Comparison of ENCODE assay signal across 1 cellular context in the genomic region with DNA sequence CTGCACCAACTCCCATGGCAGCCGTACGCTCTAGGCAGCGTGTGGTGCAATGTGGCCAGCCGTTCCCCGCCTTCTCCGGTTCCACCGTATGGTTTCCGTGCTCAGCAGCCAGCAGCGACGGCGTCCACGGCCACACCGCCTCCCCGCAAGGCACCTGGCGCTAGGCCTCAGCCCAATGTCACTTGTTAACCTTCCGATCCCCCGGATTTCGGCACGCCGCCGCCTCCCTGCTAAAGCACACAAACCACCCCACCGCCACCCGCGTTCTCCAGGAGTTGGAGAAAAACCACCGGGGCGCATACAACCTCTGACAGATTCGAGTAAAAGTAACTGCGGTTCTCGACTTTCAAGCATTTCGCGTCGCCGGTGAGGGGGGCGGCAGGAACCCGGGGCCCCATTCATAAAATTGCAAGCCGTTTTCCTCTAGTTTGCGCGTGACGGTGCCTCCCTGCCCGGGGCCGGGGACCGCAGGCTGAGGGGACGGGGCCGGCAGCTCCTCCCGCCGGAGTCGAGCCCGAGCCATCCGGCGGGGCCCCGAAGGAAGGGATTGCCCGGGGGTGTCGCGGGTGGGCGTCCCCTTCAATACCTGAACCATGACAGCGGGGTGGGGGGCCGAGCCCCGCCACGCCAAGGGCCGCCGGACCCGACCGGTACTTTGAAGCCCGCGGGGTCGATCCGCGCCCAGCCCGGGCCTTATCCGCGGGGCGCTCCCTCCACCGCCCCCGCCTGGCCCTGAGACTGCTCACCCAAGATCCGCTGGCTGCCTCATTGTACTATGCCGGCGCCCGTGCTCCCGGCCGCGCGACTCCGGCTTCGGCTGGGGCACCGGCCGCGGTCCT.
A peak's percentile ranks its signal among the peaks of the same experiment; 100 is the strongest.
TF ChIP-seq lines count a peak whose summit lies in the region.

A gene with protein sequence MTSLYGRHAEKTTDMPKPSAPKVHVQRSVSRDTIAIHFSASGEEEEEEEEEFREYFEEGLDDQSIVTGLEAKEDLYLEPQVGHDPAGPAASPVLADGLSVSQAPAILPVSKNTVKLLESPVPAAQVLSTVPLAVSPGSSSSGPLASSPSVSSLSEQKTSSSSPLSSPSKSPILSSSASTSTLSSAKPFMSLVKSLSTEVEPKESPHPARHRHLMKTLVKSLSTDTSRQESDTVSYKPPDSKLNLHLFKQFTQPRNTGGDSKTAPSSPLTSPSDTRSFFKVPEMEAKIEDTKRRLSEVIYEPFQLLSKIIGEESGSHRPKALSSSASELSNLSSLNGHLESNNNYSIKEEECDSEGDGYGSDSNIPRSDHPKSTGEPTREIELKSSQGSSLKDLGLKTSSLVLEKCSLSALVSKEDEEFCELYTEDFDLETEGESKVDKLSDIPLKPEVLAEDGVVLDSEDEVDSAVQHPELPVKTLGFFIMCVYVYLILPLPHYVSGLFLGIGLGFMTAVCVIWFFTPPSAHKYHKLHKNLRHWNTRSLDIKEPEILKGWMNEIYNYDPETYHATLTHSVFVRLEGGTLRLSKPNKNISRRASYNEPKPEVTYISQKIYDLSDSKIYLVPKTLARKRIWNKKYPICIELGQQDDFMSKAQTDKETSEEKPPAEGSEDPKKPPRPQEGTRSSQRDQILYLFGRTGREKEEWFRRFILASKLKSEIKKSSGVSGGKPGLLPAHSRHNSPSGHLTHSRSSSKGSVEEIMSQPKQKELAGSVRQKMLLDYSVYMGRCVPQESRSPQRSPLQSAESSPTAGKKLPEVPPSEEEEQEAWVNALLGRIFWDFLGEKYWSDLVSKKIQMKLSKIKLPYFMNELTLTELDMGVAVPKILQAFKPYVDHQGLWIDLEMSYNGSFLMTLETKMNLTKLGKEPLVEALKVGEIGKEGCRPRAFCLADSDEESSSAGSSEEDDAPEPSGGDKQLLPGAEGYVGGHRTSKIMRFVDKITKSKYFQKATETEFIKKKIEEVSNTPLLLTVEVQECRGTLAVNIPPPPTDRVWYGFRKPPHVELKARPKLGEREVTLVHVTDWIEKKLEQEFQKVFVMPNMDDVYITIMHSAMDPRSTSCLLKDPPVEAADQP (minus strand): TSS at position 839 of the 839 bp plus-strand sequence. CDS start 49,043 bp downstream, outside the sequence.

TF ChIP-seq in HEK293, 187 proteins besides CTCF, POLR2A, EP300 and RAD21 (continued from another document):
- TF ChIP-seq, protein P1, sequence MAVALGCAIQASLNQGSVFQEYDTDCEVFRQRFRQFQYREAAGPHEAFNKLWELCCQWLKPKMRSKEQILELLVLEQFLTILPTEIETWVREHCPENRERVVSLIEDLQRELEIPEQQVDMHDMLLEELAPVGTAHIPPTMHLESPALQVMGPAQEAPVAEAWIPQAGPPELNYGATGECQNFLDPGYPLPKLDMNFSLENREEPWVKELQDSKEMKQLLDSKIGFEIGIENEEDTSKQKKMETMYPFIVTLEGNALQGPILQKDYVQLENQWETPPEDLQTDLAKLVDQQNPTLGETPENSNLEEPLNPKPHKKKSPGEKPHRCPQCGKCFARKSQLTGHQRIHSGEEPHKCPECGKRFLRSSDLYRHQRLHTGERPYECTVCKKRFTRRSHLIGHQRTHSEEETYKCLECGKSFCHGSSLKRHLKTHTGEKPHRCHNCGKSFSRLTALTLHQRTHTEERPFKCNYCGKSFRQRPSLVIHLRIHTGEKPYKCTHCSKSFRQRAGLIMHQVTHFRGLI (tag by site-specific recombination; IDR thresholded peaks at IDR 0.05), result peak; percentile 8; the same call in 1 of the 2 replicates
- TF ChIP-seq PRDM1 (tag by site-specific recombination; IDR thresholded peaks at IDR 0.05), result 0 out of 2 replicates have a peak, but pooled peaks have one; percentile 26
